ENCODE assay signal across 9 cellular contexts in genomic region chr9:121735792-121736130, GRCh38.
A peak's percentile ranks its signal among the peaks of the same experiment; 100 is the strongest.
DNase-seq lines count a peak whose midpoint lies in the region; ATAC-seq and TF ChIP-seq lines count a peak whose summit lies in the region.
"Had no signal": no experiment of that assay in that cellular context is flagged by ENCODE, and none has a peak within 500 bp of the region (broad histone marks: within the 10 kb centered on the region; RNA-seq: fewer than 3 reads in every experiment).

No MANE protein-coding gene starts in this region.

- H3K27ac ChIP-seq in ascending aorta (peak overlapping the region; percentile 91 to 94), right atrium auricular region (peak overlapping the region; percentile 79 to 96), SK-N-SH (ENCODE audit: low read depth in 2 of 2, low read length in 1 of 2) (no peak overlapping the region)
- H3K27ac ChIP-seq in effector memory CD4-positive, alpha-beta T cell (ENCODE audit: insufficient read depth, low read length, poor library complexity, severe bottlenecking) = no peak overlapping the region

- no peak overlapping the region for H3K9ac ChIP-seq in SK-N-SH

- H3K9me3 ChIP-seq in ascending aorta = no peaks in the 10 kb centered on the region
- H3K9me3 ChIP-seq in right atrium auricular region = no peaks in the 10 kb centered on the region
- no peaks in the 10 kb centered on the region for H3K9me3 ChIP-seq in SK-N-SH
- no peaks in the 10 kb centered on the region for H3K9me3 ChIP-seq in effector memory CD4-positive, alpha-beta T cell (ENCODE audit: control insufficient read depth, low read length)

- H3K4me3 ChIP-seq in AG10803 (ENCODE audit: low read length) (peak overlapping the region; percentile 37), ascending aorta (peak overlapping the region; percentile 45 to 66), right atrium auricular region (peak overlapping the region; percentile 27 to 52), SK-N-SH (ENCODE audit: low read depth in 2 of 2, low read length in 1 of 2) (no peak overlapping the region)
- H3K4me3 ChIP-seq in effector memory CD4-positive, alpha-beta T cell (ENCODE audit: insufficient read depth, low read depth, low read length, poor library complexity, severe bottlenecking) = no peak overlapping the region

- H3K27me3 ChIP-seq in ascending aorta (no peaks in the 10 kb centered on the region), right atrium auricular region (no peaks in the 10 kb centered on the region), SK-N-SH (ENCODE audit: insufficient read depth) (no peaks in the 10 kb centered on the region)
- peaks cover 3% of the 10 kb centered on the region for H3K27me3 ChIP-seq in effector memory CD4-positive, alpha-beta T cell (replicated peaks; ENCODE audit: control insufficient read depth, insufficient read depth, low read length, poor library complexity, severe bottlenecking)

- ATAC-seq in omental fat pad (ENCODE audit: low FRiP score) (peak; percentile 40), GM18519 (IDR thresholded peaks at IDR 0.05; ENCODE audit: low FRiP score, unreplicated experiment) (no peak), GM18505 (IDR thresholded peaks at IDR 0.05; ENCODE audit: unreplicated experiment) (no peak)

- H3K79me2 ChIP-seq in SK-N-SH (ENCODE audit: insufficient read depth) = peaks cover 67% of the 10 kb centered on the region

- H2AFZ ChIP-seq in SK-N-SH (ENCODE audit: low read depth) = no peak overlapping the region

- DNase-seq in AG10803 (ENCODE audit: low read depth) = no peak
- DNase-seq in ascending aorta (ENCODE audit: low spot score in 2 of 2) = no peak
- DNase-seq in right atrium auricular region (ENCODE audit: low spot score) = no peak
- no peak for DNase-seq in omental fat pad (ENCODE audit: low spot score)
- no peak for DNase-seq in SK-N-SH
- DNase-seq in effector memory CD4-positive, alpha-beta T cell = no peak
- DNase-seq: NCI-H2107 had no signal

- peaks cover 84% of the 10 kb centered on the region for H4K20me1 ChIP-seq in SK-N-SH (ENCODE audit: insufficient read depth)

- CTCF ChIA-PET in SK-N-SH (lab: Yijun Ruan, JAX) = interaction anchor here (1.5 to 2.2 kb wide), 3 partner anchors 15 to 191 kb away, joined by 4 to 11 read pairs (median 5); no protein-coding TSS in a partner anchor

- TF ChIP-seq EP300 in SK-N-SH (IDR thresholded peaks at IDR 0.05; ENCODE audit: borderline replicate concordance in 1 of 2, low read depth in 1 of 2, low read length in 1 of 2) = no peak

- H3K4me1 ChIP-seq in ascending aorta = peaks cover 39 to 60% of the 10 kb centered on the region in 2 donors
- peaks cover 0 to 94% of the 10 kb centered on the region in 2 donors for H3K4me1 ChIP-seq in right atrium auricular region
- peaks cover 15 to 74% of the 10 kb centered on the region in 2 experiments; a peak in 3 of 4 replicates for H3K4me1 ChIP-seq in SK-N-SH (ENCODE audit: control insufficient read depth in 1 of 2, insufficient read depth in 2 of 2, low read depth in 1 of 2, low read length in 1 of 2)
- H3K4me1 ChIP-seq in effector memory CD4-positive, alpha-beta T cell (ENCODE audit: control insufficient read depth, insufficient read depth, low read length, poor library complexity, severe bottlenecking) = no peaks in the 10 kb centered on the region

- H3F3A ChIP-seq in SK-N-SH (replicated peaks; ENCODE audit: insufficient read depth) = no peaks in the 10 kb centered on the region

- no peaks in the 10 kb centered on the region for H3K9me2 ChIP-seq in SK-N-SH

- TF ChIP-seq POLR2A in GM18505 (IDR thresholded peaks at IDR 0.05; ENCODE audit: borderline replicate concordance, extremely low read depth, insufficient read depth, insufficient read length) = no peak

- TF ChIP-seq CTCF in AG10803 (conservative IDR thresholded peaks at IDR 0.05; ENCODE audit: low read length) = no peak
- no peak for TF ChIP-seq CTCF in ascending aorta (IDR thresholded peaks at IDR 0.05)
- TF ChIP-seq CTCF in right atrium auricular region (IDR thresholded peaks at IDR 0.05) = no peak
- TF ChIP-seq CTCF in omental fat pad (IDR thresholded peaks at IDR 0.05) = no peak
- no peak for TF ChIP-seq CTCF in SK-N-SH (IDR thresholded peaks at IDR 0.05)

- no peak overlapping the region for H3K4me2 ChIP-seq in SK-N-SH

- WGBS in SK-N-SH (ENCODE audit: low lambda C conversion rate) = 95% methylated on average over 8 of the region's 9 CpGs

- POLR2A ChIA-PET in SK-N-SH (lab: Yijun Ruan, JAX) = no interaction called here

- intact Hi-C loops in ascending aorta (cut with DNase I) = no loop called here

- no peak for TF ChIP-seq RAD21 in SK-N-SH (IDR thresholded peaks at IDR 0.05; ENCODE audit: low read length)

- no peaks in the 10 kb centered on the region for H3K36me3 ChIP-seq in ascending aorta
- H3K36me3 ChIP-seq in right atrium auricular region = no peaks in the 10 kb centered on the region
- no peaks in the 10 kb centered on the region for H3K36me3 ChIP-seq in SK-N-SH (replicated peaks in 1 of 2; ENCODE audit: control insufficient read depth in 1 of 2, insufficient read depth in 2 of 2, low read length in 1 of 2)
- H3K36me3 ChIP-seq in effector memory CD4-positive, alpha-beta T cell (ENCODE audit: control insufficient read depth, insufficient read depth, low read length) = no peaks in the 10 kb centered on the region

TF ChIP-seq in SK-N-SH, 30 proteins besides CTCF, POLR2A, EP300 and RAD21:
- TF ChIP-seq FOXJ3 (CRISPR knock-in tag; IDR thresholded peaks at IDR 0.05) (no peak), TAF1 (IDR thresholded peaks at IDR 0.05; ENCODE audit: borderline replicate concordance, low read depth, low read length) (no peak), TEAD4 (IDR thresholded peaks at IDR 0.05; ENCODE audit: borderline replicate concordance, insufficient read depth) (no peak), ELF1 (IDR thresholded peaks at IDR 0.05) (no peak), RFX5 (IDR thresholded peaks at IDR 0.05; ENCODE audit: low read length) (no peak), GABPA (IDR thresholded peaks at IDR 0.05; ENCODE audit: low read depth) (no peak)

Comparison
In these comparisons a context has a peak if more than half of its experiments do, and no peak if none do; other contexts are left out.
1. H3K4me3 ChIP-seq: peak in AG10803 (single experiment), ascending aorta (2 of 2) and right atrium auricular region (2 of 2); none in SK-N-SH (0 of 2) and effector memory CD4-positive, alpha-beta T cell (single experiment).
2. H3K27ac ChIP-seq: peak in ascending aorta (2 of 2) and right atrium auricular region (2 of 2); none in SK-N-SH (0 of 2) and effector memory CD4-positive, alpha-beta T cell (single experiment).